In genomic region chr19:50725218-50725931, GRCh38 we compare ENCODE assay signal across 1 cellular context.
A peak's percentile ranks its signal among the peaks of the same experiment; 100 is the strongest.
TF ChIP-seq lines count a peak whose summit lies in the region.

No MANE protein-coding gene starts in this region.

TF ChIP-seq in K562, 482 proteins besides CTCF, POLR2A, EP300 and RAD21 (continued from another document and continues in another):
- TF ChIP-seq, protein P1, sequence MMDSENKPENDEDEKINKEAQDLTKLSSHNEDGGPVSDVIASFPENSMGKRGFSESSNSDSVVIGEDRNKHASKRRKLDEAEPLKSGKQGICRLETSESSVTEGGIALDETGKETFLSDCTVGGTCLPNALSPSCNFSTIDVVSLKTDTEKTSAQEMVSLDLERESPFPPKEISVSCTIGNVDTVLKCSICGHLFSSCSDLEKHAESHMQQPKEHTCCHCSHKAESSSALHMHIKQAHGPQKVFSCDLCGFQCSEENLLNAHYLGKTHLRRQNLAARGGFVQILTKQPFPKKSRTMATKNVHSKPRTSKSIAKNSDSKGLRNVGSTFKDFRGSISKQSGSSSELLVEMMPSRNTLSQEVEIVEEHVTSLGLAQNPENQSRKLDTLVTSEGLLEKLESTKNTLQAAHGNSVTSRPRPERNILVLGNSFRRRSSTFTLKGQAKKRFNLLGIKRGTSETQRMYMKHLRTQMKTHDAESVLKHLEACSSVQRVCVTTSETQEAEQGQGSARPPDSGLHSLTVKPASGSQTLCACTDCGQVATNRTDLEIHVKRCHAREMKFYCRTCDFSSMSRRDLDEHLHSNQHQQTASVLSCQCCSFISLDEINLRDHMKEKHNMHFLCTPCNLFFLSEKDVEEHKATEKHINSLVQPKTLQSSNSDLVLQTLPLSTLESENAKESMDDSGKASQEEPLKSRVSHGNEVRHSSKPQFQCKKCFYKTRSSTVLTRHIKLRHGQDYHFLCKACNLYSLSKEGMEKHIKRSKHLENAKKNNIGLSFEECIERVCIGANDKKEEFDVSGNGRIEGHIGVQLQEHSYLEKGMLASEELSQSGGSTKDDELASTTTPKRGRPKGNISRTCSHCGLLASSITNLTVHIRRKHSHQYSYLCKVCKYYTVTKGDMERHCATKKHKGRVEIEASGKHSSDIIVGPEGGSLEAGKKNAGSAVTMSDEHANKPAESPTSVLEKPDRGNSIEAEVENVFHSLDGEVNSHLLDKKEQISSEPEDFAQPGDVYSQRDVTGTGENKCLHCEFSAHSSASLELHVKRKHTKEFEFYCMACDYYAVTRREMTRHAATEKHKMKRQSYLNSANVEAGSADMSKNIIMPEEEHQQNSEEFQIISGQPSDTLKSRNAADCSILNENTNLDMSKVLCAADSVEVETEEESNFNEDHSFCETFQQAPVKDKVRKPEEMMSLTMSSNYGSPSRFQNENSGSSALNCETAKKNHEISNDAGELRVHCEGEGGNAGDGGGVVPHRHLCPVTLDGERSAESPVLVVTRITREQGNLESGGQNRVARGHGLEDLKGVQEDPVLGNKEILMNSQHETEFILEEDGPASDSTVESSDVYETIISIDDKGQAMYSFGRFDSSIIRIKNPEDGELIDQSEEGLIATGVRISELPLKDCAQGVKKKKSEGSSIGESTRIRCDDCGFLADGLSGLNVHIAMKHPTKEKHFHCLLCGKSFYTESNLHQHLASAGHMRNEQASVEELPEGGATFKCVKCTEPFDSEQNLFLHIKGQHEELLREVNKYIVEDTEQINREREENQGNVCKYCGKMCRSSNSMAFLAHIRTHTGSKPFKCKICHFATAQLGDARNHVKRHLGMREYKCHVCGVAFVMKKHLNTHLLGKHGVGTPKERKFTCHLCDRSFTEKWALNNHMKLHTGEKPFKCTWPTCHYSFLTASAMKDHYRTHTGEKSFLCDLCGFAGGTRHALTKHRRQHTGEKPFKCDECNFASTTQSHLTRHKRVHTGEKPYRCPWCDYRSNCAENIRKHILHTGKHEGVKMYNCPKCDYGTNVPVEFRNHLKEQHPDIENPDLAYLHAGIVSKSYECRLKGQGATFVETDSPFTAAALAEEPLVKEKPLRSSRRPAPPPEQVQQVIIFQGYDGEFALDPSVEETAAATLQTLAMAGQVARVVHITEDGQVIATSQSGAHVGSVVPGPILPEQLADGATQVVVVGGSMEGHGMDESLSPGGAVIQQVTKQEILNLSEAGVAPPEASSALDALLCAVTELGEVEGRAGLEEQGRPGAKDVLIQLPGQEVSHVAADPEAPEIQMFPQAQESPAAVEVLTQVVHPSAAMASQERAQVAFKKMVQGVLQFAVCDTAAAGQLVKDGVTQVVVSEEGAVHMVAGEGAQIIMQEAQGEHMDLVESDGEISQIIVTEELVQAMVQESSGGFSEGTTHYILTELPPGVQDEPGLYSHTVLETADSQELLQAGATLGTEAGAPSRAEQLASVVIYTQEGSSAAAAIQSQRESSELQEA (IDR thresholded peaks at IDR 0.05; ENCODE audit: low read depth), result no peak
- TF ChIP-seq ZBTB43 (CRISPR knock-in tag; IDR thresholded peaks at IDR 0.05) (no peak), BCOR (IDR thresholded peaks at IDR 0.05) (peak; percentile 24; the same call in 1 of the 2 replicates), NFATC3 (IDR thresholded peaks at IDR 0.05) (no peak), RHOXF2B (CRISPR knock-in tag; conservative IDR thresholded peaks at IDR 0.05) (no peak), ELK3 (CRISPR knock-in tag; IDR thresholded peaks at IDR 0.05) (no peak), HEY1 (CRISPR knock-in tag; IDR thresholded peaks at IDR 0.05; ENCODE audit: borderline replicate concordance) (no peak), ZFPM2 (CRISPR knock-in tag; IDR thresholded peaks at IDR 0.05) (no peak), CEBPG (CRISPR knock-in tag; IDR thresholded peaks at IDR 0.05) (no peak), CEBPG (tag; conservative IDR thresholded peaks at IDR 0.05 in 1 of 2, IDR thresholded peaks at IDR 0.05 in 1 of 2) (no peak), HNRNPL (IDR thresholded peaks at IDR 0.05; ENCODE audit: low read depth, low read length) (peak; percentile 85; the same call in 1 of the 2 replicates), MAZ (CRISPR knock-in tag; conservative IDR thresholded peaks at IDR 0.05 in 1 of 2, IDR thresholded peaks at IDR 0.05 in 1 of 2) (peak in 1 of 2 experiments; percentile 63; a peak in 2 of 4 replicates), NR2F6 (CRISPR knock-in tag; IDR thresholded peaks at IDR 0.05) (no peak), CBX8 (IDR thresholded peaks at IDR 0.05; ENCODE audit: borderline replicate concordance, extremely low read depth, low read depth, low read length, poor library complexity, severe bottlenecking) (no peak), CREM (IDR thresholded peaks at IDR 0.05; ENCODE audit: low read depth) (peak; percentile 91), CSDE1 (IDR thresholded peaks at IDR 0.05) (no peak), TEAD1 (CRISPR knock-in tag; IDR thresholded peaks at IDR 0.05) (0 out of 4 replicates have a peak, but pooled peaks of 1 of the 2 experiments have one; percentile 34), ZNF79 (CRISPR knock-in tag; IDR thresholded peaks at IDR 0.05; ENCODE audit: low read depth) (no peak), ZC3H11A (IDR thresholded peaks at IDR 0.05; ENCODE audit: low read depth, low read length) (no peak), GABPA (tag; conservative IDR thresholded peaks at IDR 0.05; ENCODE audit: low read depth) (no peak; the same call in 1 of the 2 replicates), DDX20 (tag; IDR thresholded peaks at IDR 0.05; ENCODE audit: low read depth) (no peak), ZFP30 (CRISPR knock-in tag; IDR thresholded peaks at IDR 0.05; ENCODE audit: borderline replicate concordance) (no peak), BRD9 (IDR thresholded peaks at IDR 0.05; ENCODE audit: low read depth, partially characterized antibody) (peak; percentile 67), FOXK1 (CRISPR knock-in tag; IDR thresholded peaks at IDR 0.05; ENCODE audit: borderline replicate concordance) (no peak), ZNF23 (CRISPR knock-in tag; IDR thresholded peaks at IDR 0.05) (no peak), MGA (IDR thresholded peaks at IDR 0.05) (peak; percentile 90)
- TF ChIP-seq, protein P2, sequence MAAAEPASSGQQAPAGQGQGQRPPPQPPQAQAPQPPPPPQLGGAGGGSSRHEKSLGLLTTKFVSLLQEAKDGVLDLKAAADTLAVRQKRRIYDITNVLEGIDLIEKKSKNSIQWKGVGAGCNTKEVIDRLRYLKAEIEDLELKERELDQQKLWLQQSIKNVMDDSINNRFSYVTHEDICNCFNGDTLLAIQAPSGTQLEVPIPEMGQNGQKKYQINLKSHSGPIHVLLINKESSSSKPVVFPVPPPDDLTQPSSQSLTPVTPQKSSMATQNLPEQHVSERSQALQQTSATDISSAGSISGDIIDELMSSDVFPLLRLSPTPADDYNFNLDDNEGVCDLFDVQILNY (CRISPR knock-in tag; IDR thresholded peaks at IDR 0.05), result no peak
- TF ChIP-seq, protein P3, sequence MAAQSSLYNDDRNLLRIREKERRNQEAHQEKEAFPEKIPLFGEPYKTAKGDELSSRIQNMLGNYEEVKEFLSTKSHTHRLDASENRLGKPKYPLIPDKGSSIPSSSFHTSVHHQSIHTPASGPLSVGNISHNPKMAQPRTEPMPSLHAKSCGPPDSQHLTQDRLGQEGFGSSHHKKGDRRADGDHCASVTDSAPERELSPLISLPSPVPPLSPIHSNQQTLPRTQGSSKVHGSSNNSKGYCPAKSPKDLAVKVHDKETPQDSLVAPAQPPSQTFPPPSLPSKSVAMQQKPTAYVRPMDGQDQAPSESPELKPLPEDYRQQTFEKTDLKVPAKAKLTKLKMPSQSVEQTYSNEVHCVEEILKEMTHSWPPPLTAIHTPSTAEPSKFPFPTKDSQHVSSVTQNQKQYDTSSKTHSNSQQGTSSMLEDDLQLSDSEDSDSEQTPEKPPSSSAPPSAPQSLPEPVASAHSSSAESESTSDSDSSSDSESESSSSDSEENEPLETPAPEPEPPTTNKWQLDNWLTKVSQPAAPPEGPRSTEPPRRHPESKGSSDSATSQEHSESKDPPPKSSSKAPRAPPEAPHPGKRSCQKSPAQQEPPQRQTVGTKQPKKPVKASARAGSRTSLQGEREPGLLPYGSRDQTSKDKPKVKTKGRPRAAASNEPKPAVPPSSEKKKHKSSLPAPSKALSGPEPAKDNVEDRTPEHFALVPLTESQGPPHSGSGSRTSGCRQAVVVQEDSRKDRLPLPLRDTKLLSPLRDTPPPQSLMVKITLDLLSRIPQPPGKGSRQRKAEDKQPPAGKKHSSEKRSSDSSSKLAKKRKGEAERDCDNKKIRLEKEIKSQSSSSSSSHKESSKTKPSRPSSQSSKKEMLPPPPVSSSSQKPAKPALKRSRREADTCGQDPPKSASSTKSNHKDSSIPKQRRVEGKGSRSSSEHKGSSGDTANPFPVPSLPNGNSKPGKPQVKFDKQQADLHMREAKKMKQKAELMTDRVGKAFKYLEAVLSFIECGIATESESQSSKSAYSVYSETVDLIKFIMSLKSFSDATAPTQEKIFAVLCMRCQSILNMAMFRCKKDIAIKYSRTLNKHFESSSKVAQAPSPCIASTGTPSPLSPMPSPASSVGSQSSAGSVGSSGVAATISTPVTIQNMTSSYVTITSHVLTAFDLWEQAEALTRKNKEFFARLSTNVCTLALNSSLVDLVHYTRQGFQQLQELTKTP (IDR thresholded peaks at IDR 0.05; ENCODE audit: low read depth in 1 of 2, partially characterized antibody in 2 of 2), result no peak
